9 cellular contexts compared by ENCODE assay signal in the genomic region with DNA sequence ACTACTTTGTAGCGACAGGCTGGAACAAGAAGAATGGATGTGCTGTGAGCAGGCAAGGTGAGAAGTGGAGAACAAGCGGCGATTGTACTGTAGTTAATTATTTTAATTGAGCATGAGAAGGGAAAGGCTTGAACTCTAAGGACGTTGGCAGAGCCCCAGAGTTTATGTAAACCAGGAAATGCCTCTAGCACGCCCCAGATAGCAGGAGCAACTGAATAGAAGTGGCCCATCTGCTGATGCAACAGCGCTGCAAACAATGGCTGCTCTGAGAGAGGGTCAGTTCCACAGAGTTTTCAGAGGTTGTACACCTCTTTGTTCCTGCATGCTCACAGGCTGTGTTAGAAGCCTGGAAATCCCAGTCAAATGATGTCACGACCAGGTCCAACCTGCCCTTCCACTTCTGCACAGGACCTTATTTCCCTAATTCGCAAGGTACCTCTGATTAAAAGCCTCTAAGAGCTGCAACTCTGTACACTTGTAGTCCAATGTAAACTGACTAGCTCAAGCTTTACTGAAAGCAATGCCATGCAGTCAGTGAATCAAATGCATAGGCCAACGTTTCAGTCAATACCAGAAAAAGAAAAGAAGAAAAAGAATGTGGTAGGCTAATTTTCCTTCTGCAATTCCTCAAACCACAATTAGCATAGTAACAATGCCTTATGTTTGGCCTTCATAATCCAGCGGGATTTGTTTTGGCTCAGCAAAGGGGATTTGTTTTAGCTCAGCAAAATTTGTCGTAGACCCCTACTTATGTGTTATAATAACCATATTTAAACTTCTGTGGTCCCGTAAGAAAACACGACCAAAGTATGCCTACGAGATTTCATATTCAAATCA.
DNase-seq lines count a peak whose midpoint lies in the region; ATAC-seq and TF ChIP-seq lines count a peak whose summit lies in the region.
"Had no signal": no experiment of that assay in that cellular context is flagged by ENCODE, and none has a peak within 500 bp of the region (broad histone marks: within the 10 kb centered on the region; RNA-seq: fewer than 3 reads in every experiment).

No MANE protein-coding gene starts in this region.

- H3K9me3 ChIP-seq in left lung (no peaks in the 10 kb centered on the region), esophagus muscularis mucosa (no peaks in the 10 kb centered on the region)

- peaks cover 17 to 25% of the 10 kb centered on the region in 2 donors for H3K4me1 ChIP-seq in left lung
- peaks cover 0 to 17% (median 3%) of the 10 kb centered on the region in 4 donors for H3K4me1 ChIP-seq in esophagus muscularis mucosa

- H3K27me3 ChIP-seq in left lung (no peaks in the 10 kb centered on the region), esophagus muscularis mucosa (peaks cover 0 to 7% (median 0%) of the 10 kb centered on the region in 4 donors)

- no peak for TF ChIP-seq EP300 in esophagus muscularis mucosa (IDR thresholded peaks at IDR 0.05)

- DNase-seq in DMS153 (lab: John Stamatoyannopoulos, UW) (peak; percentile 99), NCI-H2171 treated with DMSO at 0.1 percent for 48 hours (lab: John Stamatoyannopoulos, UW) (peak; percentile 25), caudate nucleus (lab: John Stamatoyannopoulos, UW) (peak in 22 of 61 donors; percentile 12 to 56 (median 28)), left lung (peak in 1 of 2 donors; percentile 59), esophagus muscularis mucosa (ENCODE audit: extremely low spot score) (no peak), kidney glomerular epithelial cell (lab: John Stamatoyannopoulos, UW) (no peak), GM10266 (ENCODE audit: extremely low spot score) (no peak)
- DNase-seq in activated CD8-positive, alpha-beta memory T cell treated with anti-CD3 and anti-CD28 coated beads, Interleukin-2, amount 50 U/mL, for 4 hours = no peak
- DNase-seq: activated naive CD8-positive, alpha-beta T cell treated with anti-CD3 and anti-CD28 coated beads, Interleukin-2, amount 10 ng/mL, durations not matched to agents 7 days and 5 days had no signal

- no peak for TF ChIP-seq POLR2A in esophagus muscularis mucosa (IDR thresholded peaks at IDR 0.05; ENCODE audit: low read depth)

- TF ChIP-seq CTCF in left lung (IDR thresholded peaks at IDR 0.05) = no peak
- no peak for TF ChIP-seq CTCF in esophagus muscularis mucosa (IDR thresholded peaks at IDR 0.05)
- TF ChIP-seq CTCF in GM10266 (IDR thresholded peaks at IDR 0.05; ENCODE audit: control insufficient read depth, insufficient read depth, low read depth, missing control alignments) = no peak

- H3K4me3 ChIP-seq in left lung = no peak overlapping the region
- no peak overlapping the region for H3K4me3 ChIP-seq in esophagus muscularis mucosa

- H3K27ac ChIP-seq in caudate nucleus (ENCODE audit: low read depth, low read length) (peak overlapping the region; percentile 63), left lung (peak overlapping the region; percentile 63 to 75), esophagus muscularis mucosa (replicated peaks in 1 of 4) (no peak overlapping the region)

- H3K36me3 ChIP-seq in left lung = no peaks in the 10 kb centered on the region
- H3K36me3 ChIP-seq in esophagus muscularis mucosa = no peaks in the 10 kb centered on the region

- ATAC-seq in left lung = peak; percentile 91

- intact Hi-C loops in left lung (cut with DNase I) = no loop called here
- intact Hi-C loops in esophagus muscularis mucosa (cut with DNase I) = no loop called here

- 65% methylated on average over 13 of the region's 14 CpGs for WGBS in esophagus muscularis mucosa

Comparison
In these comparisons a context has a peak if more than half of its experiments do, and no peak if none do; other contexts are left out.
1. DNase-seq: peak in DMS153 (single experiment) and NCI-H2171 treated with DMSO at 0.1 percent for 48 hours (single experiment); none in activated CD8-positive, alpha-beta memory T cell treated with anti-CD3 and anti-CD28 coated beads, Interleukin-2, amount 50 U/mL, for 4 hours (single experiment), esophagus muscularis mucosa (single experiment), kidney glomerular epithelial cell (single experiment) and GM10266 (single experiment).
2. H3K27ac ChIP-seq: peak in caudate nucleus (single experiment) and left lung (2 of 2); none in esophagus muscularis mucosa (0 of 4).